ENCODE assay signal across 12 cellular contexts in the genomic region with DNA sequence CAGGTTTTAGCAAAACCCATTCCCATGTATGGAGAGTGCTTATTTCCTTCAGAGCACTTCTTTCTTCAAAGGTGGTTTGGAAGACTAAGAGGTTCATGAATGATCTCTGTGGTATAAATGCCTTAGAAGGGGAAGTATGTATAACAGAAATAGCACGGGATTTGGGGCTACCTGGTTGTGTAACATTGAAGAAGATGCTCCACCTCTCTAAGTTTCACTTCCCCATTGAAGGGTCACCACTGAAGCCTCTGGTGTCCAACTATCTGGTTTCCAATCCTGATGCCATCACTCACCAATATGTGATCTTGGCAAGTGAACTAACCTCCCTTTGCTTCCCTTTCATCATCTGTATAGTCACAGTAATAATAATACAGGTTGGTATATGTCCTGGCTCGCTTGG. TPM values are rescaled to one million over a fixed set of nuclear protein-coding genes. Genes with fewer than 3 reads are reported as not detected.
DNase-seq lines count a peak whose midpoint lies in the region; ATAC-seq, FAIRE-seq and TF ChIP-seq lines count a peak whose summit lies in the region.
"Had no signal": no experiment of that assay in that cellular context is flagged by ENCODE, and none has a peak within 500 bp of the region (broad histone marks: within the 10 kb centered on the region; RNA-seq: fewer than 3 reads in every experiment).

No MANE protein-coding gene starts in this region.

- POLR2A ChIA-PET in naive thymus-derived CD8-positive, alpha-beta T cell (lab: Charles Lee): no interaction called here

- peaks cover 0 to 8% (median 0%) of the 10 kb centered on the region in 5 donors for H3K27me3 Mint-ChIP-seq in naive thymus-derived CD8-positive, alpha-beta T cell

- peak; percentile 69 for FAIRE-seq in GM12892 (lab: Jason Lieb, UNC)
- no peak for FAIRE-seq in D721Med (lab: Jason Lieb, UNC)

- no peaks in the 10 kb centered on the region for H3K4me1 Mint-ChIP-seq in naive thymus-derived CD8-positive, alpha-beta T cell

- no peak overlapping the region for H3K27ac Mint-ChIP-seq in naive thymus-derived CD8-positive, alpha-beta T cell

- H3K9me3 Mint-ChIP-seq in naive thymus-derived CD8-positive, alpha-beta T cell: no peaks in the 10 kb centered on the region

- no peak for TF ChIP-seq POLR2A in GM12892 (IDR thresholded peaks at IDR 0.05; ENCODE audit: low read depth, low read length)

- no peak for TF ChIP-seq CTCF in D721Med (IDR thresholded peaks at IDR 0.05; ENCODE audit: insufficient read depth, missing control alignments)

- H3K36me3 Mint-ChIP-seq in naive thymus-derived CD8-positive, alpha-beta T cell: peaks cover 0 to 5% (median 0%) of the 10 kb centered on the region in 3 donors

- ATAC-seq in GM19468 (IDR thresholded peaks at IDR 0.05; ENCODE audit: extremely low read depth, unreplicated experiment) (peak; percentile 90), HG03025 (IDR thresholded peaks at IDR 0.05; ENCODE audit: low FRiP score, unreplicated experiment) (peak; percentile 92)
- no peak for ATAC-seq in naive thymus-derived CD8-positive, alpha-beta T cell

- DNase-seq in GM12892 (ENCODE audit: insufficient read length) (no peak), MV-4-11 (lab: John Stamatoyannopoulos, UW) (peak; percentile 96), AG08395 (ENCODE audit: low spot score) (no peak), D721Med (ENCODE audit: insufficient read length, low spot score) (no peak)
- no peak for DNase-seq in activated naive CD4-positive, alpha-beta T cell treated with Interleukin-2 at 50 U/mL for 16 hours
- DNase-seq in naive thymus-derived CD8-positive, alpha-beta T cell: no peak
- DNase-seq: BE2C, cortex of kidney, KG1, stomach had no signal

- no peak overlapping the region for H3K4me3 Mint-ChIP-seq in naive thymus-derived CD8-positive, alpha-beta T cell

RNA-seq across cellular contexts. Expression of gene CYCS, which starts 37.2 kb away (rescaled TPM):
- polyA plus RNA-seq in GM12892 (2012; ENCODE audit: missing spikeins): 236 TPM
- total RNA-seq in naive thymus-derived CD8-positive, alpha-beta T cell: 10 to 100 TPM; 56.1 to 58.0 TPM
- 100 to 1,000 TPM in 2 of 3 donors, 10 to 100 TPM in 1; 95.4 to 121 (median 101) TPM for polyA plus RNA-seq in naive thymus-derived CD8-positive, alpha-beta T cell

Comparison
In these comparisons a context has a peak if more than half of its experiments do, and no peak if none do; other contexts are left out.
1. ATAC-seq: peak in GM19468 (single experiment) and HG03025 (single experiment); none in naive thymus-derived CD8-positive, alpha-beta T cell (0 of 2).